In genomic region chr7:4883352-4884144, GRCh38 we compare ENCODE assay signal across 8 cellular contexts. TPM values are rescaled to one million over a fixed set of nuclear protein-coding genes. Genes with fewer than 3 reads are reported as not detected.
A peak's percentile ranks its signal among the peaks of the same experiment; 100 is the strongest.
DNase-seq lines count a peak whose midpoint lies in the region; ATAC-seq and TF ChIP-seq lines count a peak whose summit lies in the region.

Gene RADIL, minus strand, starts transcription at chr7:4883716. Its CDS starts 5,577 bp downstream, at chr7:4878139.

- H3K4me3 ChIP-seq in kidney epithelial cell (ENCODE audit: low read depth, low read length) = peak within 1 kb of the TSS; percentile 17

- H3K27me3 Mint-ChIP-seq in activated CD4-positive, alpha-beta T cell treated with anti-CD3 and anti-CD28 coated beads for 36 hours = peaks cover 20% of the 10 kb centered on the region

- POLR2A ChIA-PET in activated CD4-positive, alpha-beta T cell treated with anti-CD3 and anti-CD28 coated beads for 36 hours (lab: Charles Lee) = interaction anchor here (0.6 kb wide), 1 partner anchor 8 kb away, joined by 5 read pairs; no protein-coding TSS in a partner anchor

- CTCF ChIA-PET in activated CD4-positive, alpha-beta T cell treated with anti-CD3 and anti-CD28 coated beads for 36 hours (lab: Charles Lee) = interaction anchor here (0.6 to 2.8 kb wide), 18 partner anchors 9 to 990 kb away, joined by 3 to 24 read pairs (median 4); partner anchors contain the start of gene AP5Z1

- no peaks in the 10 kb centered on the region for H3K36me3 Mint-ChIP-seq in activated CD4-positive, alpha-beta T cell treated with anti-CD3 and anti-CD28 coated beads for 36 hours (ENCODE audit: low read depth)

- intact Hi-C loops in activated CD4-positive, alpha-beta T cell treated with anti-CD3 and anti-CD28 coated beads for 36 hours (cut with DNase I, micrococcal nuclease) = loop anchor here (1.0 to 2.0 kb wide), 11 partner anchors 34 to 307 kb away; partner anchors contain the start of genes AP5Z1 (in 1 of the 2), FOXK1 (in 1 of the 2), RBAK (in 1 of the 2) and WIPI2 (in 1 of the 2)

- no peaks in the 10 kb centered on the region for H3K9me3 Mint-ChIP-seq in activated CD4-positive, alpha-beta T cell treated with anti-CD3 and anti-CD28 coated beads for 36 hours (ENCODE audit: low read depth)

- peaks cover 34% of the 10 kb centered on the region for H3K27me3 ChIP-seq in kidney epithelial cell (ENCODE audit: control insufficient read depth, insufficient read depth, low read length)

- H3K27ac Mint-ChIP-seq in activated CD4-positive, alpha-beta T cell treated with anti-CD3 and anti-CD28 coated beads for 36 hours = no peak within 1 kb of the TSS

- peak; percentile 46 for ATAC-seq in HG02885 (IDR thresholded peaks at IDR 0.05; ENCODE audit: poor library complexity, unreplicated experiment)
- ATAC-seq in activated CD4-positive, alpha-beta T cell treated with anti-CD3 and anti-CD28 coated beads for 36 hours = peak; percentile 100
- ATAC-seq in GM18870 (IDR thresholded peaks at IDR 0.05; ENCODE audit: unreplicated experiment) = no peak

- H3K4me1 Mint-ChIP-seq in activated CD4-positive, alpha-beta T cell treated with anti-CD3 and anti-CD28 coated beads for 36 hours = peaks cover 10% of the 10 kb centered on the region

- H3K36me3 ChIP-seq in kidney epithelial cell (ENCODE audit: control insufficient read depth, insufficient read depth, low read length) = no peaks in the 10 kb centered on the region

- DNase-seq in GM03348 (ENCODE audit: low spot score) (peak; percentile 97), NCI-H2171 treated with DMSO at 0.1 percent for 48 hours (lab: John Stamatoyannopoulos, UW) (peak; percentile 89), cerebellar nuclear complex (lab: John Stamatoyannopoulos, UW) (peak; percentile 72 to 91), kidney epithelial cell (ENCODE audit: low read depth) (peak; percentile 16)
- peak; percentile 98 for DNase-seq in activated CD4-positive, alpha-beta T cell treated with anti-CD3 and anti-CD28 coated beads for 36 hours
- peak; percentile 95 for DNase-seq in stimulated activated CD4-positive, alpha-beta T cell treated with anti-CD3 and anti-CD28 coated beads, Interleukin-15, amount 100 ng/mL, for 24 hours

- TF ChIP-seq CTCF in kidney epithelial cell (IDR thresholded peaks at IDR 0.05; ENCODE audit: insufficient read depth, low read length, poor library complexity, severe bottlenecking) = peak; percentile 81

- peak within 1 kb of the TSS; percentile 64 for H3K4me3 Mint-ChIP-seq in activated CD4-positive, alpha-beta T cell treated with anti-CD3 and anti-CD28 coated beads for 36 hours

RNA-seq across cellular contexts. Expression of gene RADIL, which starts in this region (rescaled TPM):
- under 1 TPM; 0.42 to 0.69 TPM for total RNA-seq in activated CD4-positive, alpha-beta T cell treated with anti-CD3 and anti-CD28 coated beads for 36 hours
- total RNA-seq in kidney epithelial cell = 2.3 and 3.5 TPM in 2 replicates

Comparison
In these comparisons a context has a peak if more than half of its experiments do, and no peak if none do; other contexts are left out.
1. Peak in DNase-seq and ATAC-seq in activated CD4-positive, alpha-beta T cell treated with anti-CD3 and anti-CD28 coated beads for 36 hours; RNA of the gene not detected or under 1 TPM.
2. DNase-seq: peak in every context shown above with its lines; median percentile 98 in activated CD4-positive, alpha-beta T cell treated with anti-CD3 and anti-CD28 coated beads for 36 hours; 97 in GM03348; 95 in stimulated activated CD4-positive, alpha-beta T cell treated with anti-CD3 and anti-CD28 coated beads, Interleukin-15, amount 100 ng/mL, for 24 hours; 89 in NCI-H2171 treated with DMSO at 0.1 percent for 48 hours; 82 in cerebellar nuclear complex; 16 in kidney epithelial cell.